Comparison of ENCODE assay signal across 9 cellular contexts in genomic region chr20:22586645-22587310, GRCh38. TPM values are rescaled to one million over a fixed set of nuclear protein-coding genes. Genes with fewer than 3 reads are reported as not detected.
DNase-seq lines count a peak whose midpoint lies in the region; ATAC-seq and TF ChIP-seq lines count a peak whose summit lies in the region.
"Had no signal": no experiment of that assay in that cellular context is flagged by ENCODE, and none has a peak within 500 bp of the region (broad histone marks: within the 10 kb centered on the region; RNA-seq: fewer than 3 reads in every experiment).

No MANE protein-coding gene starts in this region.

- H3K4me3 Mint-ChIP-seq in effector memory CD8-positive, alpha-beta T cell, result no peak overlapping the region

- peaks cover 20 to 62% of the 10 kb centered on the region in 2 donors for H3K27me3 Mint-ChIP-seq in effector memory CD8-positive, alpha-beta T cell

- H3K9ac ChIP-seq in adipocyte (ENCODE audit: low read length), result no peak overlapping the region

- H3K4me3 ChIP-seq in adipocyte (ENCODE audit: low read length) (peak overlapping the region; percentile 58), kidney epithelial cell (ENCODE audit: low read depth, low read length) (no peak overlapping the region)

- H3K4me1 ChIP-seq in adipocyte (ENCODE audit: control insufficient read depth, insufficient read depth, low read length), result peaks cover 8% of the 10 kb centered on the region

- no peak for ATAC-seq in GM18858 (IDR thresholded peaks at IDR 0.05; ENCODE audit: unreplicated experiment)
- ATAC-seq in effector memory CD8-positive, alpha-beta T cell (replicated peaks), result no peak
- no peak for ATAC-seq in HG02798 (IDR thresholded peaks at IDR 0.05; ENCODE audit: poor library complexity, unreplicated experiment)

- H3K36me3 ChIP-seq in adipocyte (ENCODE audit: control insufficient read depth, insufficient read depth, low read length, severe bottlenecking) (no peaks in the 10 kb centered on the region), kidney epithelial cell (ENCODE audit: control insufficient read depth, insufficient read depth, low read length) (no peaks in the 10 kb centered on the region)

- no peaks in the 10 kb centered on the region for H3K9me3 ChIP-seq in adipocyte (ENCODE audit: control insufficient read depth, low read length)

- DNase-seq in GM19240 (ENCODE audit: insufficient read length, low spot score) (peak; percentile 11), adipocyte (ENCODE audit: low read depth) (no peak), kidney epithelial cell (ENCODE audit: low read depth) (no peak), NCI-H2171 (lab: John Stamatoyannopoulos, UW) (no peak)
- no peak for DNase-seq in effector memory CD8-positive, alpha-beta T cell

- H3K27me3 ChIP-seq in adipocyte (replicated peaks; ENCODE audit: control insufficient read depth, insufficient read depth, low read length), result peaks cover 79% of the 10 kb centered on the region
- peaks cover 66% of the 10 kb centered on the region for H3K27me3 ChIP-seq in kidney epithelial cell (ENCODE audit: control insufficient read depth, insufficient read depth, low read length)

- no peaks in the 10 kb centered on the region for H3K36me3 Mint-ChIP-seq in effector memory CD8-positive, alpha-beta T cell (ENCODE audit: insufficient read depth)

- H3K9me3 Mint-ChIP-seq in effector memory CD8-positive, alpha-beta T cell, result peaks cover 2 to 9% of the 10 kb centered on the region in 2 donors

- H3K4me1 Mint-ChIP-seq in effector memory CD8-positive, alpha-beta T cell (ENCODE audit: low read depth in 2 of 2), result no peaks in the 10 kb centered on the region

- no peak overlapping the region for H3K27ac ChIP-seq in 22Rv1

- TF ChIP-seq CTCF in 22Rv1 (IDR thresholded peaks at IDR 0.05), result peak; percentile 72
- TF ChIP-seq CTCF in kidney epithelial cell (IDR thresholded peaks at IDR 0.05; ENCODE audit: insufficient read depth, low read length, poor library complexity, severe bottlenecking), result peak; percentile 66

- H3K27ac Mint-ChIP-seq in effector memory CD8-positive, alpha-beta T cell, result no peak overlapping the region

RNA-seq across cellular contexts. Expression of gene FOXA2, which starts 2.4 kb away (rescaled TPM):
- total RNA-seq in kidney epithelial cell, result 0.04 and 0.27 TPM in 2 replicates
- total RNA-seq: frontal cortex had no signal
